ENCODE assay signal across 29 cellular contexts in genomic region chr1:196043268-196043667, GRCh38.
"Had no signal": no experiment of that assay in that cellular context is flagged by ENCODE, and none has a peak within 500 bp of the region (broad histone marks: within the 10 kb centered on the region; RNA-seq: fewer than 3 reads in every experiment).

No MANE protein-coding gene starts in this region.

- DNase-seq: activated B cell treated with CpG ODN at 0.5 μM for 24 hours; activated CD4-positive, alpha-beta memory T cell treated with anti-CD3 and anti-CD28 coated beads for 36 hours; activated CD4-positive, alpha-beta T cell treated with anti-CD3 and anti-CD28 coated beads for 4 hours; activated CD4-positive, alpha-beta T cell treated with anti-CD3 and anti-CD28 coated beads, Interleukin-2, amount 10 ng/mL, durations not matched to agents 24 days and 14 days; activated CD4-positive, alpha-beta T cell treated with anti-CD3 and anti-CD28 coated beads, Interleukin-2, amount 50 U/mL, for 1 hour; activated CD4-positive, alpha-beta T cell treated with anti-CD3 and anti-CD28 coated beads, Interleukin-2, amount 50 U/mL, for 4 hours; activated CD4-positive, CD25-positive, alpha-beta regulatory T cell treated with anti-CD3 and anti-CD28 coated beads, Interleukin-2, amount 50 U/mL, for 72 hours; activated CD8-positive, alpha-beta memory T cell treated with anti-CD3 and anti-CD28 coated beads, Interleukin-2, amount 50 U/mL, for 4 hours; activated CD8-positive, alpha-beta T cell treated with anti-CD3 and anti-CD28 coated beads for 36 hours; activated effector memory CD4-positive, alpha-beta T cell treated with anti-CD3 and anti-CD28 coated beads, Interleukin-2, amount 50 U/mL, for 16 hours; activated naive CD4-positive, alpha-beta T cell treated with anti-CD3 and anti-CD28 coated beads, Interleukin-2, amount 10 ng/mL, durations not matched to agents 7 days and 5 days; activated naive CD4-positive, alpha-beta T cell treated with Interleukin-2 at 50 U/mL for 16 hours; activated naive CD8-positive, alpha-beta T cell treated with anti-CD3 and anti-CD28 coated beads, Interleukin-2, amount 10 ng/mL, durations not matched to agents 7 days and 5 days; activated naive CD8-positive, alpha-beta T cell treated with anti-CD3 and anti-CD28 coated beads, Interleukin-2, amount 50 U/mL, for 24 hours; activated T-cell treated with anti-CD3 and anti-CD28 coated beads for 4 hours; activated T-cell treated with anti-CD3 and anti-CD28 coated beads, Interleukin-2, amount 50 U/mL, for 1 hour; activated T-cell treated with anti-CD3 and anti-CD28 coated beads, Interleukin-2, amount 50 U/mL, for 4 hours; activated T-cell treated with anti-CD3 and anti-CD28 coated beads, Interleukin-2, amount 50 U/mL, for 72 hours; amygdala; anterior cingulate cortex; caudate nucleus; cerebellar nuclear complex; T-helper 1 cell; T-helper 2 cell; T-helper 9 cell had no signal

- H3K27me3 ChIP-seq: ascending aorta, cardiac muscle cell had no signal

- ATAC-seq: activated CD8-positive, alpha-beta T cell treated with anti-CD3 and anti-CD28 coated beads for 36 hours; activated naive CD8-positive, alpha-beta T cell treated with anti-CD3 and anti-CD28 coated beads, Interleukin-2, amount 50 U/mL, for 24 hours; activated T-cell treated with anti-CD3 and anti-CD28 coated beads, Interleukin-2, amount 50 U/mL, for 4 hours; activated T-cell treated with anti-CD3 and anti-CD28 coated beads, Interleukin-2, amount 50 U/mL, for 72 hours; activated T-helper 17 cell treated with anti-CD3 and anti-CD28 coated beads, Interleukin-2, amount 50 U/mL, for 72 hours had no signal

- H3K27ac ChIP-seq: ascending aorta, cardiac muscle cell, VCaP had no signal

- H3K36me3 ChIP-seq: ascending aorta, cardiac muscle cell had no signal

- H3K4me1 ChIP-seq: ascending aorta had no signal

- H3K4me3 ChIP-seq: ascending aorta, cardiac muscle cell had no signal
